In genomic region chr2:44495544-44495943, GRCh38 we compare ENCODE assay signal across 7 cellular contexts.
"Had no signal": no experiment of that assay in that cellular context is flagged by ENCODE, and none has a peak within 500 bp of the region (broad histone marks: within the 10 kb centered on the region; RNA-seq: fewer than 3 reads in every experiment).

No MANE protein-coding gene starts in this region.

- H2AFZ ChIP-seq: GM23338 had no signal

- H3K4me3 ChIP-seq: GM23338, HAP-1, K562 had no signal

- H3K4me3 Mint-ChIP-seq: GM23338, HFFc6 had no signal

- H3K9me3 Mint-ChIP-seq: GM23338, HFFc6 had no signal

- DNase-seq: HFFc6, IMR-90 had no signal

- H3K4me2 ChIP-seq: GM23338 had no signal

- H3K4me1 ChIP-seq: HAP-1 had no signal

- H3K36me3 ChIP-seq: HAP-1 had no signal

- H3K27ac Mint-ChIP-seq: GM23338, HFFc6 had no signal

- ATAC-seq: GM23338, HCT116, K562 had no signal

- H3K27ac ChIP-seq: HL-60 had no signal

- H3K9me3 ChIP-seq: HAP-1 had no signal
